ENCODE assay signal across 1 cellular context in the genomic region with DNA sequence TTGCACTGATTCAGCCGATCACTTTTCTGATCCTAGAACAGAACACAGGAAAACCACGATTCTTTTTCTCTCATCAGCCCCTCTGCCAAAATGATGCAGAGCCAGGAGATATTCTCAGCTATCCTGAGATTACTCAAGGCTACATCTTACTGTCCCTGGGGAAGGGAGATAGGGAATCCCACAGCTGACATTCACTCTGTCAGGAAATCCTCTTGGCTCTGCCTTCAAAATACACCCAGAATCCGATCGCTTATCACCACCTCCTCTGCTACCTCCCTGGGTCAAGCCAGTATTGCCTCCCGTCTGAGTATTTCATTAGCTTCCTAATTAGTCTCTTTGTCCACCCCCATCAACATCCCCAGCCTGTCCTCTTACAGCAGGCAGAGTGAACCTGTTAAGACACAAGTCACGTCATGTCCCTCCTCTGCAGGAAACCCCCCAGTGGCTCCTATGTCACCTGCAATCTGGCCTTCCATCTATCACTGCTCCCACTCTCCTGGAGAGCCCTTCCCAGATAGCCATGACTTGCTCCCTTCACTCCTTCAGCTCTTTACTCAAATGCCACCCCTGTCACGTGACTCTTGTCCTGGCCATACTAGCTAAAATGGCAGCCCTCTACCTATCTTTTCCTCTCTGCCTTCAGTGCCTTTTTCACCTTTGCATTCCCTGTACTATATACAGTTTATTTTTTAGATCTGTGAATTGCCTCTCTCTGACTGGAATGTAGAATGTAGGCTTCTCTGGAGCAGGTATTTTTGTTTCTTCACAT.
A peak's percentile ranks its signal among the peaks of the same experiment; 100 is the strongest.
TF ChIP-seq lines count a peak whose summit lies in the region.

No MANE protein-coding gene starts in this region.

TF ChIP-seq in K562, 482 proteins besides CTCF, POLR2A, EP300 and RAD21 (continued from another document):
- TF ChIP-seq USF2 (CRISPR knock-in tag; IDR thresholded peaks at IDR 0.05), result peak; percentile 60
- TF ChIP-seq TSC22D4 (tag; IDR thresholded peaks at IDR 0.05), result no peak
- no peak for TF ChIP-seq POLR2G (IDR thresholded peaks at IDR 0.05; ENCODE audit: low read depth, low read length)
- no peak for TF ChIP-seq CBFA2T3 (IDR thresholded peaks at IDR 0.05)
- TF ChIP-seq, protein P1, sequence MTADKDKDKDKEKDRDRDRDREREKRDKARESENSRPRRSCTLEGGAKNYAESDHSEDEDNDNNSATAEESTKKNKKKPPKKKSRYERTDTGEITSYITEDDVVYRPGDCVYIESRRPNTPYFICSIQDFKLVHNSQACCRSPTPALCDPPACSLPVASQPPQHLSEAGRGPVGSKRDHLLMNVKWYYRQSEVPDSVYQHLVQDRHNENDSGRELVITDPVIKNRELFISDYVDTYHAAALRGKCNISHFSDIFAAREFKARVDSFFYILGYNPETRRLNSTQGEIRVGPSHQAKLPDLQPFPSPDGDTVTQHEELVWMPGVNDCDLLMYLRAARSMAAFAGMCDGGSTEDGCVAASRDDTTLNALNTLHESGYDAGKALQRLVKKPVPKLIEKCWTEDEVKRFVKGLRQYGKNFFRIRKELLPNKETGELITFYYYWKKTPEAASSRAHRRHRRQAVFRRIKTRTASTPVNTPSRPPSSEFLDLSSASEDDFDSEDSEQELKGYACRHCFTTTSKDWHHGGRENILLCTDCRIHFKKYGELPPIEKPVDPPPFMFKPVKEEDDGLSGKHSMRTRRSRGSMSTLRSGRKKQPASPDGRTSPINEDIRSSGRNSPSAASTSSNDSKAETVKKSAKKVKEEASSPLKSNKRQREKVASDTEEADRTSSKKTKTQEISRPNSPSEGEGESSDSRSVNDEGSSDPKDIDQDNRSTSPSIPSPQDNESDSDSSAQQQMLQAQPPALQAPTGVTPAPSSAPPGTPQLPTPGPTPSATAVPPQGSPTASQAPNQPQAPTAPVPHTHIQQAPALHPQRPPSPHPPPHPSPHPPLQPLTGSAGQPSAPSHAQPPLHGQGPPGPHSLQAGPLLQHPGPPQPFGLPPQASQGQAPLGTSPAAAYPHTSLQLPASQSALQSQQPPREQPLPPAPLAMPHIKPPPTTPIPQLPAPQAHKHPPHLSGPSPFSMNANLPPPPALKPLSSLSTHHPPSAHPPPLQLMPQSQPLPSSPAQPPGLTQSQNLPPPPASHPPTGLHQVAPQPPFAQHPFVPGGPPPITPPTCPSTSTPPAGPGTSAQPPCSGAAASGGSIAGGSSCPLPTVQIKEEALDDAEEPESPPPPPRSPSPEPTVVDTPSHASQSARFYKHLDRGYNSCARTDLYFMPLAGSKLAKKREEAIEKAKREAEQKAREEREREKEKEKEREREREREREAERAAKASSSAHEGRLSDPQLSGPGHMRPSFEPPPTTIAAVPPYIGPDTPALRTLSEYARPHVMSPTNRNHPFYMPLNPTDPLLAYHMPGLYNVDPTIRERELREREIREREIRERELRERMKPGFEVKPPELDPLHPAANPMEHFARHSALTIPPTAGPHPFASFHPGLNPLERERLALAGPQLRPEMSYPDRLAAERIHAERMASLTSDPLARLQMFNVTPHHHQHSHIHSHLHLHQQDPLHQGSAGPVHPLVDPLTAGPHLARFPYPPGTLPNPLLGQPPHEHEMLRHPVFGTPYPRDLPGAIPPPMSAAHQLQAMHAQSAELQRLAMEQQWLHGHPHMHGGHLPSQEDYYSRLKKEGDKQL (CRISPR knock-in tag; IDR thresholded peaks at IDR 0.05; ENCODE audit: borderline replicate concordance), result no peak
- TF ChIP-seq CBFA2T2 (conservative IDR thresholded peaks at IDR 0.05), result peak; percentile 43
- no peak for TF ChIP-seq PHTF2 (CRISPR knock-in tag; IDR thresholded peaks at IDR 0.05)
- no peak for TF ChIP-seq C11orf30 (IDR thresholded peaks at IDR 0.05; ENCODE audit: low read depth)
- no peak for TF ChIP-seq ZNF324 (CRISPR knock-in tag; IDR thresholded peaks at IDR 0.05)
- TF ChIP-seq YY1 (IDR thresholded peaks at IDR 0.05; ENCODE audit: borderline replicate concordance in 1 of 3, control insufficient read depth in 1 of 3, extremely low read depth in 1 of 3, insufficient read depth in 3 of 3, insufficient read length in 1 of 3, insufficient replicate concordance in 2 of 3, low read depth in 1 of 3, low read length in 2 of 3), result no peak
- no peak for TF ChIP-seq NRF1 (conservative IDR thresholded peaks at IDR 0.05 in 1 of 2, IDR thresholded peaks at IDR 0.05 in 1 of 2)
- TF ChIP-seq HCFC1 (IDR thresholded peaks at IDR 0.05; ENCODE audit: low read depth, low read length), result no peak
- no peak for TF ChIP-seq PTBP1 (IDR thresholded peaks at IDR 0.05; ENCODE audit: low read depth, low read length)
- no peak for TF ChIP-seq NFATC3 (IDR thresholded peaks at IDR 0.05)
- TF ChIP-seq, protein P2, sequence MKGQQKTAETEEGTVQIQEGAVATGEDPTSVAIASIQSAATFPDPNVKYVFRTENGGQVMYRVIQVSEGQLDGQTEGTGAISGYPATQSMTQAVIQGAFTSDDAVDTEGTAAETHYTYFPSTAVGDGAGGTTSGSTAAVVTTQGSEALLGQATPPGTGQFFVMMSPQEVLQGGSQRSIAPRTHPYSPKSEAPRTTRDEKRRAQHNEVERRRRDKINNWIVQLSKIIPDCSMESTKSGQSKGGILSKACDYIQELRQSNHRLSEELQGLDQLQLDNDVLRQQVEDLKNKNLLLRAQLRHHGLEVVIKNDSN (CRISPR knock-in tag; IDR thresholded peaks at IDR 0.05), result 0 out of 2 replicates have a peak, but pooled peaks have one; percentile 33
- no peak for TF ChIP-seq HES1 (IDR thresholded peaks at IDR 0.05; ENCODE audit: low read depth)
- TF ChIP-seq NFE2L1 (tag; IDR thresholded peaks at IDR 0.05; ENCODE audit: borderline replicate concordance, low read depth), result no peak
- no peak for TF ChIP-seq L3MBTL2 (IDR thresholded peaks at IDR 0.05)
- TF ChIP-seq HIVEP1 (CRISPR knock-in tag; IDR thresholded peaks at IDR 0.05), result no peak
- TF ChIP-seq, protein P3, sequence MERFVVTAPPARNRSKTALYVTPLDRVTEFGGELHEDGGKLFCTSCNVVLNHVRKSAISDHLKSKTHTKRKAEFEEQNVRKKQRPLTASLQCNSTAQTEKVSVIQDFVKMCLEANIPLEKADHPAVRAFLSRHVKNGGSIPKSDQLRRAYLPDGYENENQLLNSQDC (CRISPR knock-in tag; IDR thresholded peaks at IDR 0.05), result no peak
- no peak for TF ChIP-seq BRD4 (IDR thresholded peaks at IDR 0.05)
- TF ChIP-seq RBM22 (IDR thresholded peaks at IDR 0.05; ENCODE audit: low read depth, low read length, poor library complexity, severe bottlenecking), result no peak
- no peak for TF ChIP-seq MYC (IDR thresholded peaks at IDR 0.05; ENCODE audit: low read depth, low read length)
- no peak for TF ChIP-seq MYC (CRISPR knock-in tag; IDR thresholded peaks at IDR 0.05; ENCODE audit: borderline replicate concordance, low read depth)
- TF ChIP-seq, protein P4, sequence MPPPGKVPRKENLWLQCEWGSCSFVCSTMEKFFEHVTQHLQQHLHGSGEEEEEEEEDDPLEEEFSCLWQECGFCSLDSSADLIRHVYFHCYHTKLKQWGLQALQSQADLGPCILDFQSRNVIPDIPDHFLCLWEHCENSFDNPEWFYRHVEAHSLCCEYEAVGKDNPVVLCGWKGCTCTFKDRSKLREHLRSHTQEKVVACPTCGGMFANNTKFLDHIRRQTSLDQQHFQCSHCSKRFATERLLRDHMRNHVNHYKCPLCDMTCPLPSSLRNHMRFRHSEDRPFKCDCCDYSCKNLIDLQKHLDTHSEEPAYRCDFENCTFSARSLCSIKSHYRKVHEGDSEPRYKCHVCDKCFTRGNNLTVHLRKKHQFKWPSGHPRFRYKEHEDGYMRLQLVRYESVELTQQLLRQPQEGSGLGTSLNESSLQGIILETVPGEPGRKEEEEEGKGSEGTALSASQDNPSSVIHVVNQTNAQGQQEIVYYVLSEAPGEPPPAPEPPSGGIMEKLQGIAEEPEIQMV (tag; conservative IDR thresholded peaks at IDR 0.05; ENCODE audit: low read depth), result no peak
- 0 out of 2 replicates have a peak, but pooled peaks have one; percentile 43 for TF ChIP-seq BHLHE40 (IDR thresholded peaks at IDR 0.05; ENCODE audit: low read length)
- no peak for TF ChIP-seq GATA2 (CRISPR knock-in tag; IDR thresholded peaks at IDR 0.05)
- TF ChIP-seq ZNF445 (CRISPR knock-in tag; IDR thresholded peaks at IDR 0.05; ENCODE audit: low read depth), result no peak
- TF ChIP-seq HDAC2 (IDR thresholded peaks at IDR 0.05), result no peak
- TF ChIP-seq TEAD1 (CRISPR knock-in tag; IDR thresholded peaks at IDR 0.05), result no peak
- TF ChIP-seq CHD1 (IDR thresholded peaks at IDR 0.05; ENCODE audit: low read length), result no peak
- TF ChIP-seq, protein P5, sequence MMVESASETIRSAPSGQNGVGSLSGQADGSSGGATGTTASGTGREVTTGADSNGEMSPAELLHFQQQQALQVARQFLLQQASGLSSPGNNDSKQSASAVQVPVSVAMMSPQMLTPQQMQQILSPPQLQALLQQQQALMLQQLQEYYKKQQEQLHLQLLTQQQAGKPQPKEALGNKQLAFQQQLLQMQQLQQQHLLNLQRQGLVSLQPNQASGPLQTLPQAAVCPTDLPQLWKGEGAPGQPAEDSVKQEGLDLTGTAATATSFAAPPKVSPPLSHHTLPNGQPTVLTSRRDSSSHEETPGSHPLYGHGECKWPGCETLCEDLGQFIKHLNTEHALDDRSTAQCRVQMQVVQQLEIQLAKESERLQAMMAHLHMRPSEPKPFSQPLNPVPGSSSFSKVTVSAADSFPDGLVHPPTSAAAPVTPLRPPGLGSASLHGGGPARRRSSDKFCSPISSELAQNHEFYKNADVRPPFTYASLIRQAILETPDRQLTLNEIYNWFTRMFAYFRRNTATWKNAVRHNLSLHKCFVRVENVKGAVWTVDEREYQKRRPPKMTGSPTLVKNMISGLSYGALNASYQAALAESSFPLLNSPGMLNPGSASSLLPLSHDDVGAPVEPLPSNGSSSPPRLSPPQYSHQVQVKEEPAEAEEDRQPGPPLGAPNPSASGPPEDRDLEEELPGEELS (CRISPR knock-in tag; IDR thresholded peaks at IDR 0.05; ENCODE audit: borderline replicate concordance), result no peak
- TF ChIP-seq NR2C2 (CRISPR knock-in tag; IDR thresholded peaks at IDR 0.05), result no peak
- TF ChIP-seq NR2C2 (tag; IDR thresholded peaks at IDR 0.05), result no peak
- no peak for TF ChIP-seq NR0B1 (IDR thresholded peaks at IDR 0.05; ENCODE audit: partially characterized antibody)
- TF ChIP-seq IRF9 (tag; IDR thresholded peaks at IDR 0.05), result no peak
- TF ChIP-seq, protein P6, sequence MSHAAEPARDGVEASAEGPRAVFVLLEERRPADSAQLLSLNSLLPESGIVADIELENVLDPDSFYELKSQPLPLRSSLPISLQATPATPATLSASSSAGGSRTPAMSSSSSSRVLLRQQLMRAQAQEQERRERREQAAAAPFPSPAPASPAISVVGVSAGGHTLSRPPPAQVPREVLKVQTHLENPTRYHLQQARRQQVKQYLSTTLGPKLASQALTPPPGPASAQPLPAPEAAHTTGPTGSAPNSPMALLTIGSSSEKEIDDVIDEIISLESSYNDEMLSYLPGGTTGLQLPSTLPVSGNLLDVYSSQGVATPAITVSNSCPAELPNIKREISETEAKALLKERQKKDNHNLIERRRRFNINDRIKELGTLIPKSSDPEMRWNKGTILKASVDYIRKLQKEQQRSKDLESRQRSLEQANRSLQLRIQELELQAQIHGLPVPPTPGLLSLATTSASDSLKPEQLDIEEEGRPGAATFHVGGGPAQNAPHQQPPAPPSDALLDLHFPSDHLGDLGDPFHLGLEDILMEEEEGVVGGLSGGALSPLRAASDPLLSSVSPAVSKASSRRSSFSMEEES (CRISPR knock-in tag; IDR thresholded peaks at IDR 0.05), result peak; percentile 89
- TF ChIP-seq, protein P7, sequence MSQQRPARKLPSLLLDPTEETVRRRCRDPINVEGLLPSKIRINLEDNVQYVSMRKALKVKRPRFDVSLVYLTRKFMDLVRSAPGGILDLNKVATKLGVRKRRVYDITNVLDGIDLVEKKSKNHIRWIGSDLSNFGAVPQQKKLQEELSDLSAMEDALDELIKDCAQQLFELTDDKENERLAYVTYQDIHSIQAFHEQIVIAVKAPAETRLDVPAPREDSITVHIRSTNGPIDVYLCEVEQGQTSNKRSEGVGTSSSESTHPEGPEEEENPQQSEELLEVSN (IDR thresholded peaks at IDR 0.05; ENCODE audit: borderline replicate concordance in 1 of 2, extremely low read depth in 1 of 2, insufficient read depth in 1 of 2, insufficient read length in 1 of 2, low read depth in 1 of 2, low read length in 1 of 2, poor library complexity in 1 of 2, severe bottlenecking in 1 of 2), result no peak
- TF ChIP-seq ZNF583 (CRISPR knock-in tag; IDR thresholded peaks at IDR 0.05), result no peak
- TF ChIP-seq RAD51 (IDR thresholded peaks at IDR 0.05; ENCODE audit: borderline replicate concordance, low read depth), result peak; percentile 80
- peak; percentile 73 for TF ChIP-seq TOE1 (IDR thresholded peaks at IDR 0.05; ENCODE audit: borderline replicate concordance)
- TF ChIP-seq TOE1 (CRISPR knock-in tag; IDR thresholded peaks at IDR 0.05; ENCODE audit: borderline replicate concordance, low read depth), result no peak
- TF ChIP-seq MCM5 (IDR thresholded peaks at IDR 0.05; ENCODE audit: low read depth), result no peak
TF ChIP-seq in K562: peak in this region for 8.
